ENCODE assay signal across 8 cellular contexts in genomic region chr12:57725851-57726150, GRCh38. TPM values are rescaled to one million over a fixed set of nuclear protein-coding genes. Genes with fewer than 3 reads are reported as not detected.
DNase-seq lines count a peak whose midpoint lies in the region; ATAC-seq and TF ChIP-seq lines count a peak whose summit lies in the region.

No MANE protein-coding gene starts in this region.

- peak overlapping the region; percentile 85 for H3K4me3 Mint-ChIP-seq in Caco-2 (ENCODE audit: unreplicated experiment)
- no peak overlapping the region for H3K4me3 Mint-ChIP-seq in endothelial cell (ENCODE audit: unreplicated experiment)

- no peaks in the 10 kb centered on the region for H3K4me1 Mint-ChIP-seq in Caco-2 (ENCODE audit: low read depth, unreplicated experiment)
- H3K4me1 Mint-ChIP-seq in endothelial cell (ENCODE audit: unreplicated experiment) = peaks cover 19% of the 10 kb centered on the region

- DNase-seq in Caco-2 (no peak), RWPE2 (ENCODE audit: low spot score) (no peak), fibroblast of pulmonary artery (ENCODE audit: low read depth) (no peak), T-helper 9 cell (no peak), endothelial cell (ENCODE audit: low spot score) (no peak), DMS153 treated with DMSO at 0.1 percent for 48 hours (lab: John Stamatoyannopoulos, UW; ENCODE audit: unreplicated experiment) (no peak)
- DNase-seq in activated effector memory CD4-positive, alpha-beta T cell treated with Interleukin-2 at 50 U/mL for 16 hours = no peak

- peaks cover 12% of the 10 kb centered on the region for H3K27me3 Mint-ChIP-seq in Caco-2 (ENCODE audit: insufficient read depth, unreplicated experiment)
- H3K27me3 Mint-ChIP-seq in endothelial cell (ENCODE audit: unreplicated experiment) = peaks cover 38% of the 10 kb centered on the region

- peak overlapping the region; percentile 55 for H3K4me3 ChIP-seq in Caco-2 (ENCODE audit: low read depth, low read length)
- peak overlapping the region; percentile 67 for H3K4me3 ChIP-seq in RWPE2 (ENCODE audit: severe bottlenecking)
- H3K4me3 ChIP-seq in fibroblast of pulmonary artery (replicated peaks; ENCODE audit: low read depth, low read length) = peak overlapping the region; percentile 83
- H3K4me3 ChIP-seq in rectal smooth muscle tissue (ENCODE audit: low read length) = peak overlapping the region; percentile 84

- H3K27ac ChIP-seq in RWPE2 (ENCODE audit: poor library complexity, severe bottlenecking) (peak overlapping the region; percentile 46), rectal smooth muscle tissue (ENCODE audit: low read depth, low read length) (no peak overlapping the region)

- H3K27me3 ChIP-seq in Caco-2 (replicated peaks; ENCODE audit: control insufficient read depth, insufficient read depth, low read length) (no peaks in the 10 kb centered on the region), RWPE2 (ENCODE audit: insufficient read depth, poor library complexity, severe bottlenecking) (no peaks in the 10 kb centered on the region), rectal smooth muscle tissue (ENCODE audit: control insufficient read depth, insufficient read depth, low read length) (peaks cover 7% of the 10 kb centered on the region)

- peak overlapping the region; percentile 45 for H3K27ac Mint-ChIP-seq in Caco-2 (ENCODE audit: unreplicated experiment)
- H3K27ac Mint-ChIP-seq in endothelial cell (ENCODE audit: unreplicated experiment) = no peak overlapping the region

- no peaks in the 10 kb centered on the region for H3K36me3 ChIP-seq in Caco-2 (ENCODE audit: control insufficient read depth, insufficient read depth, low read length)
- no peaks in the 10 kb centered on the region for H3K36me3 ChIP-seq in RWPE2 (ENCODE audit: low read depth)
- H3K36me3 ChIP-seq in rectal smooth muscle tissue (ENCODE audit: control insufficient read depth, insufficient read depth, low read length) = peaks cover 6% of the 10 kb centered on the region

- BruUV-seq in Caco-2 (replicated peaks; lab: Mats Ljungman, UMichigan) = no TSS peak

- H3K9me3 ChIP-seq in Caco-2 (no peaks in the 10 kb centered on the region), RWPE2 (ENCODE audit: severe bottlenecking) (no peaks in the 10 kb centered on the region)

- CTCF ChIA-PET in Caco-2 (lab: Charles Lee) = interaction anchor here (0.6 to 2.0 kb wide), 7 partner anchors 10 to 273 kb away, joined by 3 to 32 read pairs (median 5); partner anchors contain the start of gene TSPAN31

- H3K9ac ChIP-seq in rectal smooth muscle tissue (ENCODE audit: low read length) = no peak overlapping the region

- ATAC-seq in RWPE2 (ENCODE audit: low read depth) = peak; percentile 5; the same call in 2 of the 3 replicates

- intact Hi-C loops in Caco-2 (cut with micrococcal nuclease; ENCODE audit: unreplicated experiment) = loop anchor here (1.0 to 5.0 kb wide), 2 partner anchors 10 to 204 kb away; partner anchors contain the start of genes DDIT3 and MBD6

- TF ChIP-seq CTCF in Caco-2 (IDR thresholded peaks at IDR 0.05; ENCODE audit: insufficient read depth in 1 of 2, low read depth in 1 of 2, low read length in 1 of 2, severe bottlenecking in 1 of 2, unreplicated experiment in 1 of 2) (no peak), RWPE2 (IDR thresholded peaks at IDR 0.05; ENCODE audit: poor library complexity, severe bottlenecking) (no peak), fibroblast of pulmonary artery (IDR thresholded peaks at IDR 0.05; ENCODE audit: low read length, missing control alignments) (no peak), endothelial cell (IDR thresholded peaks at IDR 0.05; ENCODE audit: unreplicated experiment) (no peak)

- no peaks in the 10 kb centered on the region for H3K9me3 Mint-ChIP-seq in Caco-2 (ENCODE audit: unreplicated experiment)
- H3K9me3 Mint-ChIP-seq in endothelial cell (ENCODE audit: unreplicated experiment) = peaks cover 5% of the 10 kb centered on the region

- POLR2A ChIA-PET in Caco-2 (lab: Charles Lee) = no interaction called here

- no peaks in the 10 kb centered on the region for H3K4me1 ChIP-seq in Caco-2
- no peaks in the 10 kb centered on the region for H3K4me1 ChIP-seq in RWPE2 (ENCODE audit: insufficient read depth, poor library complexity, severe bottlenecking)
- no peaks in the 10 kb centered on the region for H3K4me1 ChIP-seq in rectal smooth muscle tissue (ENCODE audit: control insufficient read depth, insufficient read depth, low read length)

- peaks cover 12% of the 10 kb centered on the region for H3K36me3 Mint-ChIP-seq in Caco-2 (ENCODE audit: insufficient read depth, unreplicated experiment)
- peaks cover 25% of the 10 kb centered on the region for H3K36me3 Mint-ChIP-seq in endothelial cell (ENCODE audit: low read depth, unreplicated experiment)

RNA-seq across cellular contexts. Expression of gene AGAP2, which starts 12.7 kb away (rescaled TPM):
- total RNA-seq in Caco-2 (2022) (0.09 TPM in 1 of 2 replicates, not detected in the other), endothelial cell (ENCODE audit: unreplicated experiment) (27.0 TPM)

RNA-seq across cellular contexts. Expression of gene TSPAN31, which starts 19.0 kb away (rescaled TPM):
- total RNA-seq in Caco-2 (2022) (20.6 and 23.3 TPM in 2 replicates), endothelial cell (ENCODE audit: unreplicated experiment) (21.8 TPM)

RNA-seq across cellular contexts. Expression of gene CDK4, which starts 26.3 kb away (rescaled TPM):
- total RNA-seq in Caco-2 (2022) = 205 and 210 TPM in 2 replicates
- 120 TPM for total RNA-seq in endothelial cell (ENCODE audit: unreplicated experiment)

RNA-seq across cellular contexts. Expression of gene MARCHF9, which starts 29.1 kb away (rescaled TPM):
- total RNA-seq in Caco-2 (2022) (11.0 and 12.0 TPM in 2 replicates), endothelial cell (ENCODE audit: unreplicated experiment) (2.3 TPM)

RNA-seq across cellular contexts. Expression of gene OS9, which starts 31.9 kb away (rescaled TPM):
- 169 and 182 TPM in 2 replicates for total RNA-seq in Caco-2 (2022)
- total RNA-seq in endothelial cell (ENCODE audit: unreplicated experiment) = 220 TPM

Comparison
In these comparisons a context has a peak if more than half of its experiments do, and no peak if none do; other contexts are left out.
1. RNA of gene AGAP2, which starts 12.7 kb away (total RNA-seq): 27.0 TPM in endothelial cell (single experiment); 0.09 TPM in Caco-2; every median in the first group is over 10 times any median in the second.
2. Peak in every context shown above with its lines, with median percentiles within 50 percentile points of each other: H3K4me3 ChIP-seq.